25 cellular contexts compared by ENCODE assay signal in the genomic region with DNA sequence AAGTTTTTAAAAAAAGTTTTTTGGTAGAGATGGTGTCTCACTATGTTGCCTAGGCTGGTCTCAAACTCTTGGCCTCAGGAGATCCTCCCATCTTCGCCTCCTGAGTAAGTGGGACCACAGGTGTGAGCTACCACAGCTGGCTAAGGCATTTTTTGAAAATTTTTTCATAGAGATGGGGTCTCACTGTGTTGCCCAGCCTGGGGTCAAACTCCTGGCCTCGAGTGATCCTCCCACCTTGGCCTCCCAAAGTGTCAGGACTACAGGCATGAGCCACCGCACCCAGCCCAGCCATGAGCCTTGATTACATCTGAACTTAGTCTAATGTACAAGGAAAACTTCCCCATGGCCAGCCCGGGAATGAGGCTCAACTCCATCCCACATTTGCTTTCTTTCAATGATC.
"Had no signal": no experiment of that assay in that cellular context is flagged by ENCODE, and none has a peak within 500 bp of the region (broad histone marks: within the 10 kb centered on the region; RNA-seq: fewer than 3 reads in every experiment).

No MANE protein-coding gene starts in this region.

- H3K27ac Mint-ChIP-seq: activated CD8-positive, alpha-beta T cell treated with anti-CD3 and anti-CD28 coated beads for 36 hours; activated naive CD8-positive, alpha-beta T cell; activated T-cell treated with anti-CD3 and anti-CD28 coated beads, Interleukin-2, amount 50 U/mL, for 24 hours; T-cell had no signal

- H3K4me1 ChIP-seq: SJCRH30 had no signal

- H3K27ac ChIP-seq: Peyer's patch, RWPE1, SJCRH30, WERI-Rb-1 had no signal

- H3K4me3 ChIP-seq: Peyer's patch, SJCRH30 had no signal

- H3K4me3 Mint-ChIP-seq: activated CD8-positive, alpha-beta T cell treated with anti-CD3 and anti-CD28 coated beads for 36 hours; activated naive CD8-positive, alpha-beta T cell; activated T-cell treated with anti-CD3 and anti-CD28 coated beads, Interleukin-2, amount 50 U/mL, for 24 hours; central memory CD8-positive, alpha-beta T cell; T-cell had no signal

- H3K36me3 ChIP-seq: Peyer's patch, SJCRH30, WERI-Rb-1 had no signal

- H3K9me3 Mint-ChIP-seq: activated CD8-positive, alpha-beta T cell treated with anti-CD3 and anti-CD28 coated beads for 36 hours; activated T-cell treated with anti-CD3 and anti-CD28 coated beads, Interleukin-2, amount 50 U/mL, for 24 hours; central memory CD8-positive, alpha-beta T cell; T-cell had no signal

- ATAC-seq: activated CD4-positive, CD25-positive, alpha-beta regulatory T cell treated with anti-CD3 and anti-CD28 coated beads, Interleukin-2, amount 50 U/mL, for 24 hours; activated CD8-positive, alpha-beta T cell treated with anti-CD3 and anti-CD28 coated beads for 36 hours; T-cell had no signal

- H3K27me3 ChIP-seq: Peyer's patch, SJCRH30 had no signal

- H3K36me3 Mint-ChIP-seq: activated naive CD8-positive, alpha-beta T cell; T-cell had no signal

- H3K9me3 ChIP-seq: Peyer's patch, SJCRH30 had no signal

- DNase-seq: activated CD4-positive, alpha-beta T cell treated with anti-CD3 and anti-CD28 coated beads for 4 hours; activated CD8-positive, alpha-beta T cell treated with anti-CD3 and anti-CD28 coated beads for 36 hours; activated effector memory CD4-positive, alpha-beta T cell treated with anti-CD3 and anti-CD28 coated beads, Interleukin-2, amount 50 U/mL, for 16 hours; activated naive CD4-positive, alpha-beta T cell treated with Interleukin-2 at 50 U/mL for 16 hours; activated T-cell treated with anti-CD3 and anti-CD28 coated beads, Interleukin-2, amount 50 U/mL, for 24 hours; amygdala; MM.1S; NCI-H1105 treated with DMSO at 0.1 percent for 48 hours; NCI-H1436 treated with DMSO at 0.1 percent for 48 hours; NCI-H187; NCI-H2081; NCI-H510A treated with DMSO at 0.1 percent for 48 hours; NCI-H69; NK-92 treated with Interleukin-12 subunit alpha and Interleukin-12 subunit beta, amount 100 ng/mL, for 24 hours; Peyer's patch; Right ventricle myocardium superior; SJCRH30; T-cell; T-helper 2 cell; WERI-Rb-1 had no signal

- FAIRE-seq: bronchial epithelial cell had no signal
